ENCODE assay signal across 13 cellular contexts in genomic region chr12:45893240-45893639, GRCh38.
A peak's percentile ranks its signal among the peaks of the same experiment; 100 is the strongest.
DNase-seq lines count a peak whose midpoint lies in the region; ATAC-seq, FAIRE-seq and TF ChIP-seq lines count a peak whose summit lies in the region.
"Had no signal": no experiment of that assay in that cellular context is flagged by ENCODE, and none has a peak within 500 bp of the region (broad histone marks: within the 10 kb centered on the region; RNA-seq: fewer than 3 reads in every experiment).

No MANE protein-coding gene starts in this region.

- BruUV-seq in HepG2 (replicated peaks; lab: Mats Ljungman, UMichigan) (no TSS peak), PC-9 (replicated peaks; lab: Mats Ljungman, UMichigan) (no TSS peak)

- H3K27ac ChIP-seq in HepG2 (ENCODE audit: extremely low read length, insufficient read depth, low read length): no peak overlapping the region
- H3K27ac ChIP-seq in right lobe of liver: no peak overlapping the region
- H3K27ac ChIP-seq in SK-N-SH (ENCODE audit: low read depth in 2 of 2, low read length in 1 of 2): no peak overlapping the region
- H3K27ac ChIP-seq in upper lobe of right lung: no peak overlapping the region
- no peak overlapping the region for H3K27ac ChIP-seq in prostate gland
- no peak overlapping the region for H3K27ac ChIP-seq in PC-9
- H3K27ac ChIP-seq: gastroesophageal sphincter, SJSA1, stomach had no signal

- TF ChIP-seq CTCF in HepG2 (CRISPR knock-in tag; IDR thresholded peaks at IDR 0.05): 0 out of 2 replicates have a peak, but pooled peaks have one; percentile 25
- peak in 2 of 4 donors; percentile 6 to 10 for TF ChIP-seq CTCF in right lobe of liver (IDR thresholded peaks at IDR 0.05)
- peak; percentile 36; the same call in 1 of the 2 replicates for TF ChIP-seq CTCF in SK-N-SH (IDR thresholded peaks at IDR 0.05)
- TF ChIP-seq CTCF in upper lobe of right lung (IDR thresholded peaks at IDR 0.05): no peak
- no peak for TF ChIP-seq CTCF in prostate gland (IDR thresholded peaks at IDR 0.05)
- TF ChIP-seq CTCF in omental fat pad (IDR thresholded peaks at IDR 0.05): no peak
- TF ChIP-seq CTCF in PC-9 (conservative IDR thresholded peaks at IDR 0.05): no peak

- DNase-seq in HepG2 (ENCODE audit: low spot score) (peak; percentile 13), right lobe of liver (no peak), SK-N-SH (no peak), foreskin melanocyte (peak; percentile 67), upper lobe of right lung (no peak), prostate gland (ENCODE audit: low spot score) (no peak), omental fat pad (ENCODE audit: low spot score) (no peak), PC-9 (no peak)
- DNase-seq: activated CD8-positive, alpha-beta memory T cell treated with anti-CD3 and anti-CD28 coated beads for 24 hours; NCI-H2171 treated with DMSO at 0.1 percent for 48 hours; stomach had no signal

- H3K4me1 ChIP-seq in HepG2 (ENCODE audit: insufficient read depth, low read length) (no peaks in the 10 kb centered on the region), right lobe of liver (no peaks in the 10 kb centered on the region), SK-N-SH (ENCODE audit: control insufficient read depth in 1 of 2, insufficient read depth in 2 of 2, low read depth in 1 of 2, low read length in 1 of 2) (no peaks in the 10 kb centered on the region), upper lobe of right lung (no peaks in the 10 kb centered on the region), prostate gland (replicated peaks) (no peaks in the 10 kb centered on the region), PC-9 (replicated peaks; ENCODE audit: insufficient read depth) (no peaks in the 10 kb centered on the region)
- H3K4me1 ChIP-seq: gastroesophageal sphincter, SJSA1, stomach had no signal

- H3K36me3 ChIP-seq in HepG2 (replicated peaks in 1 of 2; ENCODE audit: control insufficient read depth in 1 of 2, insufficient read depth in 2 of 2, low read length in 2 of 2) (peaks cover 9 to 44% of the 10 kb centered on the region in 2 experiments), right lobe of liver (peaks cover 0 to 26% (median 7%) of the 10 kb centered on the region in 4 donors), SK-N-SH (replicated peaks in 1 of 2; ENCODE audit: control insufficient read depth in 1 of 2, insufficient read depth in 2 of 2, low read length in 1 of 2) (peaks cover 51 to 54% of the 10 kb centered on the region in 2 experiments), upper lobe of right lung (peaks cover 63% of the 10 kb centered on the region), prostate gland (no peaks in the 10 kb centered on the region), PC-9 (ENCODE audit: low read depth) (peaks cover 10% of the 10 kb centered on the region)

- H3K27me3 ChIP-seq in HepG2 (ENCODE audit: control insufficient read depth in 1 of 2, insufficient read depth in 2 of 2, low read length in 2 of 2) (no peaks in the 10 kb centered on the region), right lobe of liver (no peaks in the 10 kb centered on the region), SK-N-SH (ENCODE audit: insufficient read depth) (no peaks in the 10 kb centered on the region), upper lobe of right lung (no peaks in the 10 kb centered on the region), prostate gland (replicated peaks; ENCODE audit: insufficient read depth) (no peaks in the 10 kb centered on the region), PC-9 (ENCODE audit: insufficient read depth, low read depth) (no peaks in the 10 kb centered on the region)
- H3K27me3 ChIP-seq: gastroesophageal sphincter, SJSA1, stomach had no signal

- H3K4me2 ChIP-seq in HepG2 (ENCODE audit: low read depth, low read length) (no peak overlapping the region), SK-N-SH (no peak overlapping the region), PC-9 (no peak overlapping the region)

- ATAC-seq in HepG2 (peak; percentile 54; the same call in 1 of the 3 replicates), right lobe of liver (no peak), upper lobe of right lung (no peak), omental fat pad (ENCODE audit: low FRiP score) (no peak)
- ATAC-seq: gastroesophageal sphincter had no signal

- TF ChIP-seq POLR2A in HepG2 (IDR thresholded peaks at IDR 0.05; ENCODE audit: insufficient read depth in 1 of 2, low read depth in 2 of 2, low read length in 2 of 2) (no peak), right lobe of liver (IDR thresholded peaks at IDR 0.05) (no peak), prostate gland (IDR thresholded peaks at IDR 0.05) (no peak)

- H2AFZ ChIP-seq in HepG2 (ENCODE audit: low read length): no peak overlapping the region
- no peak overlapping the region for H2AFZ ChIP-seq in SK-N-SH (ENCODE audit: low read depth)
- no peak overlapping the region for H2AFZ ChIP-seq in PC-9

- H4K20me1 ChIP-seq in HepG2 (ENCODE audit: insufficient read depth, low read length): no peaks in the 10 kb centered on the region
- no peaks in the 10 kb centered on the region for H4K20me1 ChIP-seq in SK-N-SH (ENCODE audit: insufficient read depth)
- H4K20me1 ChIP-seq in PC-9 (ENCODE audit: insufficient read depth): 0 out of 2 replicates have a peak, but pooled peaks cover 4% of the 10 kb centered on the region

- no peaks in the 10 kb centered on the region for H3K9me2 ChIP-seq in SK-N-SH
- no peaks in the 10 kb centered on the region for H3K9me2 ChIP-seq in PC-9 (ENCODE audit: insufficient read depth)

- CTCF ChIA-PET in HepG2 (lab: Yijun Ruan, JAX; ENCODE audit: low intra/inter-chr PET ratio, low total read pairs): no interaction called here
- CTCF ChIA-PET in SK-N-SH (lab: Yijun Ruan, JAX): interaction anchor here (0.7 to 1.1 kb wide), 2 partner anchors 26 to 97 kb away, joined by 3 to 4 read pairs; partner anchors contain the start of gene SCAF11
- CTCF ChIA-PET in PC-9 (lab: Charles Lee): interaction anchor here (0.7 kb wide), 1 partner anchor 50 kb away, joined by 7 read pairs; no protein-coding TSS in a partner anchor

- no peaks in the 10 kb centered on the region for H3K79me2 ChIP-seq in HepG2 (ENCODE audit: insufficient read depth, low read length)
- H3K79me2 ChIP-seq in SK-N-SH (ENCODE audit: insufficient read depth): no peaks in the 10 kb centered on the region
- no peaks in the 10 kb centered on the region for H3K79me2 ChIP-seq in PC-9 (ENCODE audit: low read depth)

- no peak overlapping the region for H3K9ac ChIP-seq in HepG2 (ENCODE audit: insufficient read depth, low read depth, low read length)
- H3K9ac ChIP-seq in SK-N-SH: no peak overlapping the region

- 93% methylated on average over 4 of the region's 4 CpGs for WGBS in HepG2 (ENCODE audit: low lambda C conversion rate)
- 65% methylated on average over 4 of the region's 4 CpGs for WGBS in right lobe of liver (ENCODE audit: insufficient coverage, low coverage, low lambda C conversion rate, missing lambda C conversion rate)
- 62% methylated on average over 4 of the region's 4 CpGs for WGBS in SK-N-SH (ENCODE audit: low lambda C conversion rate)
- WGBS in prostate gland: 57% methylated on average over 4 of the region's 4 CpGs

- TF ChIP-seq RAD21 in HepG2 (CRISPR knock-in tag; IDR thresholded peaks at IDR 0.05) (no peak), SK-N-SH (IDR thresholded peaks at IDR 0.05; ENCODE audit: low read length) (peak; percentile 14; the same call in 1 of the 2 replicates)

- H3F3A ChIP-seq in SK-N-SH (replicated peaks; ENCODE audit: insufficient read depth) (no peaks in the 10 kb centered on the region), PC-9 (ENCODE audit: insufficient read depth, low read depth) (no peaks in the 10 kb centered on the region)

- intact Hi-C loops in HepG2 (cut with micrococcal nuclease; ENCODE audit: unreplicated experiment): no loop called here
- intact Hi-C loops in right lobe of liver (cut with DNase I): no loop called here
- intact Hi-C loops in upper lobe of right lung (cut with DNase I): no loop called here
- intact Hi-C loops in prostate gland (cut with DNase I): no loop called here
- intact Hi-C loops in PC-9 (cut with micrococcal nuclease; ENCODE audit: unreplicated experiment): no loop called here

- no peaks in the 10 kb centered on the region for H3K9me3 ChIP-seq in HepG2 (ENCODE audit: low read length)
- no peaks in the 10 kb centered on the region for H3K9me3 ChIP-seq in right lobe of liver
- H3K9me3 ChIP-seq in SK-N-SH: no peaks in the 10 kb centered on the region
- H3K9me3 ChIP-seq in upper lobe of right lung: no peaks in the 10 kb centered on the region
- H3K9me3 ChIP-seq in prostate gland: no peaks in the 10 kb centered on the region
- no peaks in the 10 kb centered on the region for H3K9me3 ChIP-seq in PC-9 (ENCODE audit: insufficient read depth, low read depth)
- H3K9me3 ChIP-seq: gastroesophageal sphincter, SJSA1, stomach had no signal

- in situ Hi-C loops in HepG2 (cut with HindIII; ENCODE audit: extremely low pct_ligation_motif_present, low pct_unique_long_range_greater_than_20kb): loop anchor here (25.0 kb wide), 1 partner anchor 356 kb away; no protein-coding TSS in a partner anchor

- H3K4me3 ChIP-seq in HepG2 (replicated peaks in 1 of 3; ENCODE audit: insufficient read depth in 1 of 3, low read depth in 2 of 3, low read length in 3 of 3) (no peak overlapping the region), right lobe of liver (no peak overlapping the region), SK-N-SH (ENCODE audit: low read depth in 2 of 2, low read length in 1 of 2) (no peak overlapping the region), upper lobe of right lung (no peak overlapping the region), prostate gland (no peak overlapping the region), PC-9 (no peak overlapping the region)
- H3K4me3 ChIP-seq: gastroesophageal sphincter, SJSA1, stomach had no signal

- FAIRE-seq in HepG2 (lab: Jason Lieb, UNC): peak; percentile 39

- TF ChIP-seq EP300 in HepG2 (IDR thresholded peaks at IDR 0.05; ENCODE audit: low read depth in 2 of 2, low read length in 2 of 2) (no peak), HepG2 (CRISPR knock-in tag; IDR thresholded peaks at IDR 0.05; ENCODE audit: borderline replicate concordance) (no peak), SK-N-SH (IDR thresholded peaks at IDR 0.05; ENCODE audit: borderline replicate concordance in 1 of 2, low read depth in 1 of 2, low read length in 1 of 2) (no peak)

- POLR2A ChIA-PET in HepG2 (lab: Yijun Ruan, JAX): no interaction called here
- POLR2A ChIA-PET in SK-N-SH (lab: Yijun Ruan, JAX): no interaction called here
- POLR2A ChIA-PET in PC-9 (lab: Charles Lee; ENCODE audit: unreplicated experiment): interaction anchor here (0.6 to 0.8 kb wide), 2 partner anchors 31 to 64 kb away, joined by 14 to 19 read pairs; no protein-coding TSS in a partner anchor

TF ChIP-seq in HepG2, 621 proteins besides CTCF, POLR2A, EP300 and RAD21 (continues in another document):
- no peak for TF ChIP-seq AKAP8 (CRISPR knock-in tag; IDR thresholded peaks at IDR 0.05)
- no peak for TF ChIP-seq ZNF326 (CRISPR knock-in tag; IDR thresholded peaks at IDR 0.05; ENCODE audit: borderline replicate concordance)
- no peak for TF ChIP-seq CHD2 (IDR thresholded peaks at IDR 0.05; ENCODE audit: low read depth, low read length)
- no peak for TF ChIP-seq KMT2A (CRISPR knock-in tag; IDR thresholded peaks at IDR 0.05)

TF ChIP-seq in SK-N-SH, 30 proteins besides CTCF, POLR2A, EP300 and RAD21 (continues in another document):
- TF ChIP-seq TEAD4 (IDR thresholded peaks at IDR 0.05; ENCODE audit: borderline replicate concordance, insufficient read depth) (no peak), RCOR1 (IDR thresholded peaks at IDR 0.05; ENCODE audit: low read length) (no peak), TAF1 (IDR thresholded peaks at IDR 0.05; ENCODE audit: borderline replicate concordance, low read depth, low read length) (no peak), NFIC (IDR thresholded peaks at IDR 0.05; ENCODE audit: borderline replicate concordance) (no peak)

Comparison
In these comparisons a context has a peak if more than half of its experiments do, and no peak if none do; other contexts are left out.
1. DNase-seq: peak in HepG2 (single experiment) and foreskin melanocyte (single experiment); none in right lobe of liver (0 of 3), SK-N-SH (single experiment), upper lobe of right lung (single experiment), prostate gland (single experiment), omental fat pad (single experiment) and PC-9 (0 of 2).
2. CTCF ChIP-seq: peak in HepG2 (single experiment) and SK-N-SH (single experiment); none in upper lobe of right lung (single experiment), prostate gland (0 of 4), omental fat pad (0 of 3) and PC-9 (single experiment).
3. Of the 25 proteins assayed by ChIP-seq in both HepG2 and SK-N-SH: peak only in HepG2: none; only in SK-N-SH: RAD21; in both: CTCF; in neither: 23.